ENCODE assay signal across 8 cellular contexts in genomic region chr19:49809155-49809986, GRCh38. TPM values are rescaled to one million over a fixed set of nuclear protein-coding genes. Genes with fewer than 3 reads are reported as not detected.
DNase-seq lines count a peak whose midpoint lies in the region; ATAC-seq and TF ChIP-seq lines count a peak whose summit lies in the region.

No MANE protein-coding gene starts in this region.

- H3K36me3 ChIP-seq in neuronal stem cell (replicated peaks in 1 of 2; ENCODE audit: control insufficient read depth in 2 of 2, insufficient read depth in 2 of 2, low read length in 2 of 2) (peaks cover 13 to 43% of the 10 kb centered on the region in 2 donors), upper lobe of right lung (no peaks in the 10 kb centered on the region)

- peak overlapping the region; percentile 18 for H3K4ac ChIP-seq in neuronal stem cell (ENCODE audit: low read length)

- H3K4me3 ChIP-seq in neuronal stem cell (ENCODE audit: low read length in 2 of 2) (peak overlapping the region in 1 of 2 donors; percentile 81), upper lobe of right lung (peak overlapping the region; percentile 78)

- peak overlapping the region; percentile 9 for H2AK5ac ChIP-seq in neuronal stem cell (ENCODE audit: low read depth, low read length)

- H3K4me2 ChIP-seq in neuronal stem cell (ENCODE audit: insufficient read depth, low read length, poor library complexity, severe bottlenecking) = peak overlapping the region; percentile 71

- H2BK5ac ChIP-seq in neuronal stem cell (ENCODE audit: low read length) = peak overlapping the region; percentile 1

- H3K14ac ChIP-seq in neuronal stem cell (ENCODE audit: low read length) = peak overlapping the region; percentile 84

- peak overlapping the region; percentile 76 for H3K23ac ChIP-seq in neuronal stem cell (ENCODE audit: low read depth, low read length, poor library complexity)

- peak overlapping the region; percentile 61 for H3K27ac ChIP-seq in neuronal stem cell (replicated peaks; ENCODE audit: low read length)
- peak overlapping the region; percentile 83 for H3K27ac ChIP-seq in upper lobe of right lung

- no peak overlapping the region for H2AFZ ChIP-seq in neuronal stem cell (ENCODE audit: low read length)

- no peak for TF ChIP-seq CTCF in upper lobe of right lung (IDR thresholded peaks at IDR 0.05)

- ATAC-seq in upper lobe of right lung (peak; percentile 52), HG03135 (IDR thresholded peaks at IDR 0.05; ENCODE audit: unreplicated experiment) (no peak)

- peak overlapping the region; percentile 95 for H2BK15ac ChIP-seq in neuronal stem cell (ENCODE audit: low read length)

- peak overlapping the region; percentile 89 for H2BK120ac ChIP-seq in neuronal stem cell (ENCODE audit: low read depth, low read length)

- peak overlapping the region; percentile 98 for H4K8ac ChIP-seq in neuronal stem cell (ENCODE audit: low read depth, low read length)

- peak overlapping the region; percentile 87 for H2BK12ac ChIP-seq in neuronal stem cell (ENCODE audit: low read length)

- H3K79me1 ChIP-seq in neuronal stem cell (ENCODE audit: low read depth, low read length) = peaks cover 3% of the 10 kb centered on the region

- peak overlapping the region; percentile 87 for H3K9ac ChIP-seq in neuronal stem cell (ENCODE audit: low read depth, low read length, poor library complexity)

- DNase-seq in Daoy (ENCODE audit: low read depth) (peak; percentile 45), NCI-H748 treated with DMSO at 0.1 percent for 48 hours (lab: John Stamatoyannopoulos, UW) (peak; percentile 67), germinal center (ENCODE audit: low spot score) (peak; percentile 63), neuronal stem cell (ENCODE audit: low spot score) (no peak), upper lobe of right lung (peak; percentile 85), NCI-H146 (lab: John Stamatoyannopoulos, UW) (no peak)
- peak; percentile 85 for DNase-seq in activated effector memory CD4-positive, alpha-beta T cell treated with anti-CD3 and anti-CD28 coated beads, Interleukin-2, amount 50 U/mL, for 16 hours

- peak overlapping the region; percentile 92 for H3K18ac ChIP-seq in neuronal stem cell (ENCODE audit: low read length)

- peaks cover 6 to 19% of the 10 kb centered on the region in 2 donors for H3K4me1 ChIP-seq in neuronal stem cell (ENCODE audit: control insufficient read depth in 2 of 2, insufficient read depth in 1 of 2, low read depth in 1 of 2, low read length in 2 of 2)
- H3K4me1 ChIP-seq in upper lobe of right lung = peaks cover 8% of the 10 kb centered on the region

- intact Hi-C loops in upper lobe of right lung (cut with DNase I) = no loop called here

- no peaks in the 10 kb centered on the region for H3K27me3 ChIP-seq in neuronal stem cell (ENCODE audit: control insufficient read depth in 3 of 3, insufficient read depth in 3 of 3, low read depth in 1 of 3, low read length in 3 of 3)
- no peaks in the 10 kb centered on the region for H3K27me3 ChIP-seq in upper lobe of right lung

- no CpG with 5 or more reads among the region's 50 CpGs for WGBS in neuronal stem cell (ENCODE audit: extremely low coverage in 2 of 2, insufficient read length in 2 of 2, insufficient replicate concordance in 1 of 2), 2 donors

- H3K9me3 ChIP-seq in neuronal stem cell (replicated peaks in 1 of 2; ENCODE audit: control insufficient read depth in 2 of 2, insufficient read depth in 1 of 2, low read depth in 1 of 2, low read length in 2 of 2) (peaks cover 0 to 2% of the 10 kb centered on the region in 2 donors), upper lobe of right lung (no peaks in the 10 kb centered on the region)

- no peak overlapping the region for H4K91ac ChIP-seq in neuronal stem cell (ENCODE audit: low read depth, low read length, poor library complexity)

RNA-seq across cellular contexts. Expression of gene FUZ, which starts 3.7 kb away (rescaled TPM):
- 9.9 and 20.1 TPM in 2 replicates for total RNA-seq in Daoy (2014; rRNA removed; shearing (Covaris generic))
- 24.3 TPM for polyA plus RNA-seq in neuronal stem cell (2013, experiment 1 of 2)
- polyA plus RNA-seq in neuronal stem cell (2013, experiment 2 of 2) = 23.9 TPM
- 20.1 TPM for total RNA-seq in upper lobe of right lung

RNA-seq across cellular contexts. Expression of gene MED25, which starts 8.7 kb away (rescaled TPM):
- total RNA-seq in Daoy (2014; rRNA removed; shearing (Covaris generic)) = 17.8 and 29.9 TPM in 2 replicates
- 63.1 TPM for polyA plus RNA-seq in neuronal stem cell (2013, experiment 1 of 2)
- 64.7 TPM for polyA plus RNA-seq in neuronal stem cell (2013, experiment 2 of 2)
- 45.9 TPM for total RNA-seq in upper lobe of right lung

RNA-seq across cellular contexts. Expression of gene PTOV1, which starts 41.6 kb away (rescaled TPM):
- 61.2 and 67.8 TPM in 2 replicates for total RNA-seq in Daoy (2014; rRNA removed; shearing (Covaris generic))
- 316 TPM for polyA plus RNA-seq in neuronal stem cell (2013, experiment 1 of 2)
- polyA plus RNA-seq in neuronal stem cell (2013, experiment 2 of 2) = 321 TPM
- total RNA-seq in upper lobe of right lung = 104 TPM

RNA-seq across cellular contexts. Expression of gene AP2A1, which starts 42.6 kb away (rescaled TPM):
- total RNA-seq in Daoy (2014; rRNA removed; shearing (Covaris generic)) = 44.8 and 46.5 TPM in 2 replicates
- 65.3 TPM for polyA plus RNA-seq in neuronal stem cell (2013, experiment 1 of 2)
- 66.4 TPM for polyA plus RNA-seq in neuronal stem cell (2013, experiment 2 of 2)
- 61.2 TPM for total RNA-seq in upper lobe of right lung

RNA-seq across cellular contexts. Expression of gene TSKS, which starts 46.3 kb away (rescaled TPM):
- not detected in 2 replicates for total RNA-seq in Daoy (2014; rRNA removed; shearing (Covaris generic))
- 0.31 TPM for polyA plus RNA-seq in neuronal stem cell (2013, experiment 1 of 2)
- 0.44 TPM for polyA plus RNA-seq in neuronal stem cell (2013, experiment 2 of 2)
- total RNA-seq in upper lobe of right lung = 0.43 TPM

Comparison
In these comparisons a context has a peak if more than half of its experiments do, and no peak if none do; other contexts are left out.
1. DNase-seq: peak in Daoy (single experiment), NCI-H748 treated with DMSO at 0.1 percent for 48 hours (single experiment), activated effector memory CD4-positive, alpha-beta T cell treated with anti-CD3 and anti-CD28 coated beads, Interleukin-2, amount 50 U/mL, for 16 hours (single experiment), germinal center (single experiment) and upper lobe of right lung (single experiment); none in neuronal stem cell (single experiment) and NCI-H146 (single experiment).